1 cellular context compared by ENCODE assay signal in the genomic region with DNA sequence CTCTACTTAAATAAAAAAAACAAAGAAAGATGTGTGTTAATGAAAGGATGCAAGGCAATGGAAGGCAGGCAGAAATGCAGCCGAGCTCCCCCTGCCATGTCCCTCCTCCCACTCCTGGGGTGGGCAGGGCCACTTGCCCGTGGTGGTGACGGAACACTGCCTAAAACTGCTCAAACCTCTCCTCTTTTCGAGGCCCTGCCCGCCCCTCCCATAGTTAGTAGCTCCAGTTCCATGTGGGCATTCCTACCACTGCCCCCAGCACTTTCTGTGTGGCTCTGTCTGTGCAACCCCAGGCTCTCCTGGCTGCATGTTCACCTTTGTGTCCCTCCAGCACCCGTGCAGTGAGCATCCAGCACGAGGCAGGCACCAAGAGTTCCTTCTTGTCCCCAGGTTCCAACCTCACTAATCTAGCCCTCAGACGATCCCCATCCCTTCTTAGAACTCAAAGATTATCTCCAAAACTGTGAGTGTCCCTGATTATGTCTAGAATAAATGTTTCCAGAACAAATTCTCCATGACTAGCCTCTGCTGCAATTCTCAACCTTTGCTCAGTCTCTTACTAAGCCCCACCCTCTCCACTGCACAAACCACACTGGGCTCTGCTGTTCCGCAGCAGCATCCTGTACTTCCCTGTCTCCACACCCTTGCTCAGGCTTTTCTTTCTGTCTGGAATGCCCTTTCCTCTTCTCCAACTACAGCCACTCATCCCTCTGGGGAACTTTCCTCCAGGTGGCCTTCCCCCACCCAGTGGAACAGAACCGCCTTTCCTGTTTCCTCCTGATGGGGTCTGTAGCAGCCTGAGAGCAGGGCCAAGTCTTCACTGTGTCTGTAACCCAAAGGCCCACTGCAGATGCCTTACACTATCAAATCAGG.
TF ChIP-seq lines count a peak whose summit lies in the region.

No MANE protein-coding gene starts in this region.

TF ChIP-seq in K562, 482 proteins besides CTCF, POLR2A, EP300 and RAD21:
- no peak for TF ChIP-seq KAT7 (CRISPR knock-in tag; IDR thresholded peaks at IDR 0.05; ENCODE audit: borderline replicate concordance)
- TF ChIP-seq RBFOX2 (IDR thresholded peaks at IDR 0.05; ENCODE audit: low read depth, low read length) = no peak
- TF ChIP-seq ZNF146 (CRISPR knock-in tag; IDR thresholded peaks at IDR 0.05; ENCODE audit: unreplicated experiment) = no peak
- TF ChIP-seq KLF13 (tag; IDR thresholded peaks at IDR 0.05; ENCODE audit: borderline replicate concordance, low read depth) = no peak
